Comparison of ENCODE assay signal across 8 cellular contexts in genomic region chr15:76931397-76932089, GRCh38.
DNase-seq lines count a peak whose midpoint lies in the region; ATAC-seq and TF ChIP-seq lines count a peak whose summit lies in the region.

A gene with protein sequence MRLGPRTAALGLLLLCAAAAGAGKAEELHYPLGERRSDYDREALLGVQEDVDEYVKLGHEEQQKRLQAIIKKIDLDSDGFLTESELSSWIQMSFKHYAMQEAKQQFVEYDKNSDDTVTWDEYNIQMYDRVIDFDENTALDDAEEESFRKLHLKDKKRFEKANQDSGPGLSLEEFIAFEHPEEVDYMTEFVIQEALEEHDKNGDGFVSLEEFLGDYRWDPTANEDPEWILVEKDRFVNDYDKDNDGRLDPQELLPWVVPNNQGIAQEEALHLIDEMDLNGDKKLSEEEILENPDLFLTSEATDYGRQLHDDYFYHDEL (plus strand): TSS chr15:76931749. CDS start chr15:76931842, 93 bp downstream.

- H3K36me3 ChIP-seq in BLaER1, result peaks cover 15% of the 10 kb centered on the region

- no peaks in the 10 kb centered on the region for H3K9me3 ChIP-seq in BLaER1

- TF ChIP-seq CTCF in choroid plexus epithelial cell (conservative IDR thresholded peaks at IDR 0.05; ENCODE audit: low read depth, low read length), result peak; percentile 26

- H3K27ac ChIP-seq in BLaER1, result peak within 1 kb of the TSS; percentile 89

- H3K4me1 ChIP-seq in BLaER1, result peaks cover 48% of the 10 kb centered on the region

- H3K9ac ChIP-seq in BLaER1, result peak within 1 kb of the TSS; percentile 87

- peaks cover 17% of the 10 kb centered on the region for H4K20me1 ChIP-seq in BLaER1

- H3K27me3 ChIP-seq in BLaER1, result no peaks in the 10 kb centered on the region

- DNase-seq in NCI-H524 treated with DMSO at 0.1 percent for 48 hours (lab: John Stamatoyannopoulos, UW) (peak; percentile 81), choroid plexus epithelial cell (ENCODE audit: low read depth) (peak; percentile 95), kidney glomerular epithelial cell (lab: John Stamatoyannopoulos, UW) (peak; percentile 86)
- peak; percentile 86 to 90 for DNase-seq in activated CD4-positive, alpha-beta T cell treated with anti-CD3 and anti-CD28 coated beads for 4 hours
- DNase-seq in stimulated activated CD4-positive, alpha-beta T cell treated with anti-CD3 and anti-CD28 coated beads, Interleukin-15, amount 100 ng/mL, for 48 hours (ENCODE audit: low read depth in 2 of 2), result peak; percentile 84 to 93

- peak within 1 kb of the TSS; percentile 89 for H3K4me2 ChIP-seq in BLaER1

- ATAC-seq in GM19324 (IDR thresholded peaks at IDR 0.05; ENCODE audit: low FRiP score, unreplicated experiment), result peak; percentile 99
- peak; percentile 97 for ATAC-seq in HG03460 (IDR thresholded peaks at IDR 0.05; ENCODE audit: unreplicated experiment)

- H3K4me3 ChIP-seq in BLaER1 (peak within 1 kb of the TSS; percentile 94), choroid plexus epithelial cell (ENCODE audit: low read depth, low read length) (peak within 1 kb of the TSS; percentile 74)

Comparison
In these comparisons a context has a peak if more than half of its experiments do, and no peak if none do; other contexts are left out.
1. Peak in every context shown above with its lines: DNase-seq, ATAC-seq, H3K4me3 ChIP-seq and H3K27ac ChIP-seq.